17 cellular contexts compared by ENCODE assay signal in genomic region chr10:91707236-91707635, GRCh38.
DNase-seq lines count a peak whose midpoint lies in the region; ATAC-seq, FAIRE-seq and TF ChIP-seq lines count a peak whose summit lies in the region.
"Had no signal": no experiment of that assay in that cellular context is flagged by ENCODE, and none has a peak within 500 bp of the region (broad histone marks: within the 10 kb centered on the region; RNA-seq: fewer than 3 reads in every experiment).

No MANE protein-coding gene starts in this region.

- no peaks in the 10 kb centered on the region for H3K27me3 ChIP-seq in Loucy (ENCODE audit: insufficient read depth, low read length, poor library complexity, severe bottlenecking)
- H3K27me3 ChIP-seq in bronchial epithelial cell (ENCODE audit: control insufficient read depth, insufficient read depth, low read length): no peaks in the 10 kb centered on the region
- no peaks in the 10 kb centered on the region for H3K27me3 ChIP-seq in right lobe of liver
- H3K27me3 ChIP-seq in foreskin keratinocyte: no peaks in the 10 kb centered on the region
- H3K27me3 ChIP-seq: BLaER1 had no signal

- H3K27ac ChIP-seq in right lobe of liver (peak overlapping the region in 2 of 3 donors; percentile 45 to 80), foreskin keratinocyte (no peak overlapping the region)
- H3K27ac ChIP-seq: BLaER1, HL-60 had no signal

- DNase-seq in GM19239 (ENCODE audit: insufficient read length, low spot score): no peak
- DNase-seq in bronchial epithelial cell (ENCODE audit: low read depth): no peak
- DNase-seq in right lobe of liver: no peak
- no peak for DNase-seq in NCI-H2171 (lab: John Stamatoyannopoulos, UW)
- no peak for DNase-seq in stimulated activated effector memory CD8-positive, alpha-beta T cell treated with anti-CD3 and anti-CD28 coated beads, Interleukin-12 subunit alpha, Interleukin-12 subunit beta, amount 100 ng/mL, for 72 hours (ENCODE audit: low spot score in 2 of 2)
- DNase-seq in DMS79 treated with DMSO at 0.1 percent for 48 hours (lab: John Stamatoyannopoulos, UW): no peak
- no peak for DNase-seq in foreskin keratinocyte
- DNase-seq: 8988T; AML-193; Caco-2; CD8-positive, alpha-beta memory T cell; GF-D8; HCEC 1CT had no signal

- H3F3A ChIP-seq in Loucy (ENCODE audit: low read depth): no peaks in the 10 kb centered on the region

- ATAC-seq in right lobe of liver (no peak), foreskin keratinocyte (no peak)
- no peak for ATAC-seq in stimulated activated effector memory CD8-positive, alpha-beta T cell treated with anti-CD3 and anti-CD28 coated beads, Interleukin-12 subunit alpha, Interleukin-12 subunit beta, amount 100 ng/mL, for 72 hours

- 0 out of 2 replicates have a peak overlapping the region, but pooled peaks have one; percentile 9 for H2AFZ ChIP-seq in Loucy (ENCODE audit: low read length)

- H3K79me2 ChIP-seq in Loucy (ENCODE audit: insufficient read depth, low read length): no peaks in the 10 kb centered on the region

- H3K9ac ChIP-seq in Loucy (ENCODE audit: low read depth, low read length, poor library complexity, severe bottlenecking): no peak overlapping the region
- H3K9ac ChIP-seq: BLaER1 had no signal

- no peaks in the 10 kb centered on the region for H3K9me3 Mint-ChIP-seq in stimulated activated effector memory CD8-positive, alpha-beta T cell treated with anti-CD3 and anti-CD28 coated beads, Interleukin-12 subunit alpha, Interleukin-12 subunit beta, amount 100 ng/mL, for 72 hours
- H3K9me3 Mint-ChIP-seq: CD8-positive, alpha-beta memory T cell; IgD-negative memory B cell had no signal

- TF ChIP-seq CTCF in Loucy (conservative IDR thresholded peaks at IDR 0.05; ENCODE audit: low read length) (no peak), bronchial epithelial cell (IDR thresholded peaks at IDR 0.05; ENCODE audit: insufficient read depth, low read length, severe bottlenecking) (no peak), right lobe of liver (IDR thresholded peaks at IDR 0.05) (no peak), foreskin keratinocyte (conservative IDR thresholded peaks at IDR 0.05) (no peak)

- intact Hi-C loops in right lobe of liver (cut with DNase I): no loop called here

- no peaks in the 10 kb centered on the region for H3K4me1 Mint-ChIP-seq in stimulated activated effector memory CD8-positive, alpha-beta T cell treated with anti-CD3 and anti-CD28 coated beads, Interleukin-12 subunit alpha, Interleukin-12 subunit beta, amount 100 ng/mL, for 72 hours
- H3K4me1 Mint-ChIP-seq: CD8-positive, alpha-beta memory T cell had no signal

- H3K36me3 ChIP-seq in Loucy (ENCODE audit: insufficient read depth, low read length) (no peaks in the 10 kb centered on the region), bronchial epithelial cell (ENCODE audit: control insufficient read depth, insufficient read depth, low read length) (no peaks in the 10 kb centered on the region), right lobe of liver (no peaks in the 10 kb centered on the region)
- H3K36me3 ChIP-seq: BLaER1 had no signal

- no peak for TF ChIP-seq POLR2A in right lobe of liver (IDR thresholded peaks at IDR 0.05)

- no peaks in the 10 kb centered on the region for H3K36me3 Mint-ChIP-seq in stimulated activated effector memory CD8-positive, alpha-beta T cell treated with anti-CD3 and anti-CD28 coated beads, Interleukin-12 subunit alpha, Interleukin-12 subunit beta, amount 100 ng/mL, for 72 hours
- H3K36me3 Mint-ChIP-seq: CD8-positive, alpha-beta memory T cell; IgD-negative memory B cell had no signal

- H3K4me3 Mint-ChIP-seq in stimulated activated effector memory CD8-positive, alpha-beta T cell treated with anti-CD3 and anti-CD28 coated beads, Interleukin-12 subunit alpha, Interleukin-12 subunit beta, amount 100 ng/mL, for 72 hours: no peak overlapping the region
- H3K4me3 Mint-ChIP-seq: CD8-positive, alpha-beta memory T cell; IgD-negative memory B cell had no signal

- FAIRE-seq in GM19239 (lab: Jason Lieb, UNC) (peak; percentile 18), bronchial epithelial cell (lab: Jason Lieb, UNC) (peak; percentile 40)

- H3K9me3 ChIP-seq in Loucy (ENCODE audit: insufficient read depth, low read depth, low read length): no peaks in the 10 kb centered on the region
- H3K9me3 ChIP-seq in right lobe of liver: no peaks in the 10 kb centered on the region
- H3K9me3 ChIP-seq: BLaER1, Caco-2 had no signal

- no peak overlapping the region for H3K27ac Mint-ChIP-seq in stimulated activated effector memory CD8-positive, alpha-beta T cell treated with anti-CD3 and anti-CD28 coated beads, Interleukin-12 subunit alpha, Interleukin-12 subunit beta, amount 100 ng/mL, for 72 hours
- H3K27ac Mint-ChIP-seq: CD8-positive, alpha-beta memory T cell had no signal

- H4K20me1 ChIP-seq in Loucy (ENCODE audit: insufficient read depth, low read length, poor library complexity, severe bottlenecking): no peaks in the 10 kb centered on the region
- H4K20me1 ChIP-seq: BLaER1 had no signal

- peaks cover 10% of the 10 kb centered on the region for H3K4me1 ChIP-seq in Loucy (ENCODE audit: insufficient read depth, low read length, poor library complexity, severe bottlenecking)
- peaks cover 0 to 84% (median 29%) of the 10 kb centered on the region in 4 donors for H3K4me1 ChIP-seq in right lobe of liver
- H3K4me1 ChIP-seq in foreskin keratinocyte: no peaks in the 10 kb centered on the region
- H3K4me1 ChIP-seq: Caco-2 had no signal

- 26% methylated on average over 3 of the region's 3 CpGs for WGBS in right lobe of liver (ENCODE audit: insufficient coverage, low coverage, low lambda C conversion rate, missing lambda C conversion rate)

- H3K4me3 ChIP-seq in Loucy (ENCODE audit: low read length, poor library complexity, severe bottlenecking) (no peak overlapping the region), bronchial epithelial cell (ENCODE audit: low read depth, low read length) (no peak overlapping the region), right lobe of liver (no peak overlapping the region)
- H3K4me3 ChIP-seq: BLaER1 had no signal

- no peak overlapping the region for H3K4me2 ChIP-seq in Loucy (ENCODE audit: low read depth, low read length, poor library complexity, severe bottlenecking)
- H3K4me2 ChIP-seq: BLaER1 had no signal

- H3K9me2 ChIP-seq in Loucy (replicated peaks; ENCODE audit: low read depth, low read length): no peaks in the 10 kb centered on the region
